In genomic region chr5:151822141-151822540, GRCh38 we compare ENCODE assay signal across 38 cellular contexts.
"Had no signal": no experiment of that assay in that cellular context is flagged by ENCODE, and none has a peak within 500 bp of the region (broad histone marks: within the 10 kb centered on the region; RNA-seq: fewer than 3 reads in every experiment).

No MANE protein-coding gene starts in this region.

- H3K4me1 Mint-ChIP-seq: activated B cell treated with CpG ODN at 0.5 μM for 24 hours; activated CD4-positive, alpha-beta T cell treated with anti-CD3 and anti-CD28 coated beads, Interleukin-2, amount 10 ng/mL, durations not matched to agents 24 days and 14 days; activated naive CD8-positive, alpha-beta T cell treated with anti-CD3 and anti-CD28 coated beads for 36 hours; activated T-helper 17 cell treated with anti-CD3 and anti-CD28 coated beads, Interleukin-2, amount 50 U/mL, for 72 hours had no signal

- H3K4me3 ChIP-seq: ascending aorta, cardiac muscle cell had no signal

- DNase-seq: activated B cell treated with CpG ODN at 0.5 μM for 24 hours; activated CD4-positive, alpha-beta memory T cell treated with anti-CD3 and anti-CD28 coated beads for 36 hours; activated CD4-positive, alpha-beta T cell treated with anti-CD3 and anti-CD28 coated beads for 4 hours; activated CD4-positive, alpha-beta T cell treated with anti-CD3 and anti-CD28 coated beads, Interleukin-2, amount 50 U/mL, for 1 hour; activated CD4-positive, alpha-beta T cell treated with anti-CD3 and anti-CD28 coated beads, Interleukin-2, amount 50 U/mL, for 4 hours; activated CD4-positive, CD25-positive, alpha-beta regulatory T cell treated with anti-CD3 and anti-CD28 coated beads, Interleukin-2, amount 50 U/mL, for 72 hours; activated CD8-positive, alpha-beta memory T cell treated with anti-CD3 and anti-CD28 coated beads, Interleukin-2, amount 50 U/mL, for 4 hours; activated CD8-positive, alpha-beta T cell treated with anti-CD3 and anti-CD28 coated beads for 36 hours; activated effector memory CD4-positive, alpha-beta T cell treated with anti-CD3 and anti-CD28 coated beads, Interleukin-2, amount 50 U/mL, for 16 hours; activated gamma-delta T cell treated with Interleukin-2 at 50 U/mL for 16 hours; activated naive CD4-positive, alpha-beta T cell; activated naive CD4-positive, alpha-beta T cell treated with anti-CD3 and anti-CD28 coated beads for 36 hours; activated naive CD4-positive, alpha-beta T cell treated with anti-CD3 and anti-CD28 coated beads, Interleukin-2, amount 50 U/mL, for 16 hours; activated naive CD8-positive, alpha-beta T cell treated with anti-CD3 and anti-CD28 coated beads for 36 hours; activated T-cell treated with anti-CD3 and anti-CD28 coated beads for 4 hours; activated T-cell treated with anti-CD3 and anti-CD28 coated beads, Interleukin-2, amount 50 U/mL, for 1 hour; activated T-cell treated with anti-CD3 and anti-CD28 coated beads, Interleukin-2, amount 50 U/mL, for 4 hours; activated T-cell treated with anti-CD3 and anti-CD28 coated beads, Interleukin-2, amount 50 U/mL, for 72 hours; amygdala; anterior cingulate cortex; caudate nucleus; cerebellar nuclear complex; T-helper 1 cell; T-helper 2 cell; T-helper 9 cell had no signal

- H3K9me3 Mint-ChIP-seq: activated B cell treated with CpG ODN at 0.5 μM for 24 hours; activated CD4-positive, alpha-beta memory T cell treated with anti-CD3 and anti-CD28 coated beads for 36 hours; activated CD4-positive, alpha-beta T cell treated with anti-CD3 and anti-CD28 coated beads, Interleukin-2, amount 10 ng/mL, durations not matched to agents 24 days and 14 days; activated CD8-positive, alpha-beta T cell treated with anti-CD3 and anti-CD28 coated beads for 36 hours; activated naive CD4-positive, alpha-beta T cell treated with anti-CD3 and anti-CD28 coated beads for 36 hours; activated naive CD4-positive, alpha-beta T cell treated with anti-CD3 and anti-CD28 coated beads, Interleukin-2, amount 50 U/mL, for 72 hours; activated naive CD8-positive, alpha-beta T cell treated with anti-CD3 and anti-CD28 coated beads for 36 hours; activated T-cell treated with anti-CD3 and anti-CD28 coated beads, Interleukin-2, amount 50 U/mL, for 4 hours; activated T-cell treated with anti-CD3 and anti-CD28 coated beads, Interleukin-2, amount 50 U/mL, for 72 hours; activated T-helper 1 cell treated with anti-CD3 and anti-CD28 coated beads, Interleukin-12 subunit alpha, Interleukin-12 subunit beta, Interleukin-2, Interleukin-4 antibody, amounts not matched to agents 30 ng/mL and 10 ng/mL and 1 ng/mL, durations not matched to agents 14 hours and 24 hours and 36 hours; activated T-helper 17 cell treated with anti-CD3 and anti-CD28 coated beads, Interleukin-2, amount 50 U/mL, for 72 hours; brain; central memory CD8-positive, alpha-beta T cell; T-helper 1 cell treated with Interleukin-12 subunit alpha and Interleukin-12 subunit beta and Interleukin-4 antibody, amounts not matched to agents 30 μg/mL and 1 μg/mL, for 36 hours; T-helper 2 cell treated with Interferon-gamma antibody and Interleukin-4, amounts not matched to agents 5 μg/mL and 100 μg/mL, for 36 hours had no signal

- H3K4me3 Mint-ChIP-seq: activated B cell treated with CpG ODN at 0.5 μM for 24 hours; activated CD4-positive, alpha-beta memory T cell treated with anti-CD3 and anti-CD28 coated beads for 36 hours; activated CD4-positive, alpha-beta T cell treated with anti-CD3 and anti-CD28 coated beads, Interleukin-2, amount 10 ng/mL, durations not matched to agents 24 days and 14 days; activated CD8-positive, alpha-beta T cell treated with anti-CD3 and anti-CD28 coated beads for 36 hours; activated naive CD4-positive, alpha-beta T cell treated with anti-CD3 and anti-CD28 coated beads for 36 hours; activated naive CD8-positive, alpha-beta T cell treated with anti-CD3 and anti-CD28 coated beads for 36 hours; activated T-cell treated with anti-CD3 and anti-CD28 coated beads, Interleukin-2, amount 50 U/mL, for 4 hours; activated T-cell treated with anti-CD3 and anti-CD28 coated beads, Interleukin-2, amount 50 U/mL, for 72 hours; activated T-helper 1 cell treated with anti-CD3 and anti-CD28 coated beads, Interleukin-12 subunit alpha, Interleukin-12 subunit beta, Interleukin-2, Interleukin-4 antibody, amounts not matched to agents 30 ng/mL and 10 ng/mL and 1 ng/mL, durations not matched to agents 14 hours and 24 hours and 36 hours; activated T-helper 17 cell treated with anti-CD3 and anti-CD28 coated beads, Interleukin-2, amount 50 U/mL, for 72 hours; brain; central memory CD8-positive, alpha-beta T cell; T-helper 1 cell treated with Interleukin-12 subunit alpha and Interleukin-12 subunit beta and Interleukin-4 antibody, amounts not matched to agents 30 μg/mL and 1 μg/mL, for 36 hours; T-helper 2 cell treated with Interferon-gamma antibody and Interleukin-4, amounts not matched to agents 5 μg/mL and 100 μg/mL, for 36 hours had no signal

- H3K27me3 ChIP-seq: ascending aorta, cardiac muscle cell had no signal

- H3K36me3 ChIP-seq: ascending aorta, cardiac muscle cell had no signal

- H3K27me3 Mint-ChIP-seq: activated B cell treated with CpG ODN at 0.5 μM for 24 hours; activated CD4-positive, alpha-beta memory T cell treated with anti-CD3 and anti-CD28 coated beads for 36 hours; activated CD4-positive, alpha-beta T cell treated with anti-CD3 and anti-CD28 coated beads, Interleukin-2, amount 10 ng/mL, durations not matched to agents 24 days and 14 days; activated CD8-positive, alpha-beta T cell treated with anti-CD3 and anti-CD28 coated beads for 36 hours; activated naive CD8-positive, alpha-beta T cell treated with anti-CD3 and anti-CD28 coated beads for 36 hours; activated T-helper 17 cell treated with anti-CD3 and anti-CD28 coated beads, Interleukin-2, amount 50 U/mL, for 72 hours; brain; central memory CD8-positive, alpha-beta T cell had no signal

- H3K27ac Mint-ChIP-seq: activated B cell treated with CpG ODN at 0.5 μM for 24 hours; activated CD4-positive, alpha-beta memory T cell treated with anti-CD3 and anti-CD28 coated beads for 36 hours; activated CD4-positive, alpha-beta T cell treated with anti-CD3 and anti-CD28 coated beads, Interleukin-2, amount 10 ng/mL, durations not matched to agents 24 days and 14 days; activated CD8-positive, alpha-beta T cell treated with anti-CD3 and anti-CD28 coated beads for 36 hours; activated naive CD4-positive, alpha-beta T cell treated with anti-CD3 and anti-CD28 coated beads for 36 hours; activated naive CD8-positive, alpha-beta T cell treated with anti-CD3 and anti-CD28 coated beads for 36 hours; activated T-helper 1 cell treated with anti-CD3 and anti-CD28 coated beads, Interleukin-12 subunit alpha, Interleukin-12 subunit beta, Interleukin-2, Interleukin-4 antibody, amounts not matched to agents 30 ng/mL and 10 ng/mL and 1 ng/mL, durations not matched to agents 14 hours and 24 hours and 36 hours; brain; T-helper 1 cell treated with Interleukin-12 subunit alpha and Interleukin-12 subunit beta and Interleukin-4 antibody, amounts not matched to agents 30 μg/mL and 1 μg/mL, for 36 hours; T-helper 2 cell treated with Interferon-gamma antibody and Interleukin-4, amounts not matched to agents 5 μg/mL and 100 μg/mL, for 36 hours had no signal

- H3K9me3 ChIP-seq: ascending aorta had no signal

- H3K36me3 Mint-ChIP-seq: brain had no signal

- FAIRE-seq: bronchial epithelial cell, TTC549 had no signal

- H3K4me1 ChIP-seq: ascending aorta had no signal

- ATAC-seq: activated CD8-positive, alpha-beta T cell treated with anti-CD3 and anti-CD28 coated beads for 36 hours; activated naive CD4-positive, alpha-beta T cell treated with anti-CD3 and anti-CD28 coated beads, Interleukin-2, amount 50 U/mL, for 72 hours; activated T-cell treated with anti-CD3 and anti-CD28 coated beads, Interleukin-2, amount 50 U/mL, for 4 hours; activated T-cell treated with anti-CD3 and anti-CD28 coated beads, Interleukin-2, amount 50 U/mL, for 72 hours; activated T-helper 17 cell treated with anti-CD3 and anti-CD28 coated beads, Interleukin-2, amount 50 U/mL, for 72 hours had no signal

- H3K27ac ChIP-seq: ascending aorta, cardiac muscle cell, VCaP had no signal
